Comparison of ENCODE assay signal across 7 cellular contexts in genomic region chr12:60494249-60494648, GRCh38.
DNase-seq lines count a peak whose midpoint lies in the region; ATAC-seq and TF ChIP-seq lines count a peak whose summit lies in the region.

No MANE protein-coding gene starts in this region.

- H3K27me3 ChIP-seq in body of pancreas (no peaks in the 10 kb centered on the region), ascending aorta (no peaks in the 10 kb centered on the region)

- no peak for TF ChIP-seq POLR2A in body of pancreas (IDR thresholded peaks at IDR 0.05)

- H3K27ac ChIP-seq in body of pancreas, result no peak overlapping the region
- H3K27ac ChIP-seq in ascending aorta, result no peak overlapping the region

- H3K9me3 ChIP-seq in body of pancreas (no peaks in the 10 kb centered on the region), ascending aorta (no peaks in the 10 kb centered on the region)

- no peaks in the 10 kb centered on the region for H3K4me1 ChIP-seq in body of pancreas
- H3K4me1 ChIP-seq in ascending aorta, result no peaks in the 10 kb centered on the region

- peak; percentile 52 for DNase-seq in M059J (ENCODE audit: low read depth)
- peak in 1 of 4 donors; percentile 5 for DNase-seq in body of pancreas
- peak; percentile 38 for DNase-seq in midbrain (lab: John Stamatoyannopoulos, UW)
- no peak for DNase-seq in ascending aorta (ENCODE audit: low spot score in 2 of 2)
- DNase-seq in stimulated activated effector memory CD8-positive, alpha-beta T cell treated with anti-CD3 and anti-CD28 coated beads, Interleukin-12 subunit alpha, Interleukin-12 subunit beta, amount 100 ng/mL, for 72 hours (ENCODE audit: low spot score in 2 of 2), result no peak

- H3K4me3 ChIP-seq in body of pancreas (no peak overlapping the region), ascending aorta (no peak overlapping the region)

- H3K4me1 Mint-ChIP-seq in stimulated activated effector memory CD8-positive, alpha-beta T cell treated with anti-CD3 and anti-CD28 coated beads, Interleukin-12 subunit alpha, Interleukin-12 subunit beta, amount 100 ng/mL, for 72 hours, result no peaks in the 10 kb centered on the region

- peaks cover 17% of the 10 kb centered on the region for H3K9me3 Mint-ChIP-seq in stimulated activated effector memory CD8-positive, alpha-beta T cell treated with anti-CD3 and anti-CD28 coated beads, Interleukin-12 subunit alpha, Interleukin-12 subunit beta, amount 100 ng/mL, for 72 hours

- no peaks in the 10 kb centered on the region for H3K36me3 Mint-ChIP-seq in stimulated activated effector memory CD8-positive, alpha-beta T cell treated with anti-CD3 and anti-CD28 coated beads, Interleukin-12 subunit alpha, Interleukin-12 subunit beta, amount 100 ng/mL, for 72 hours

- WGBS in body of pancreas, 2 donors, result 2 to 4% methylated on average over 2 of the region's 2 CpGs

- peak; percentile 63 for ATAC-seq in body of pancreas
- no peak for ATAC-seq in stimulated activated effector memory CD8-positive, alpha-beta T cell treated with anti-CD3 and anti-CD28 coated beads, Interleukin-12 subunit alpha, Interleukin-12 subunit beta, amount 100 ng/mL, for 72 hours
- ATAC-seq in GM21390 (IDR thresholded peaks at IDR 0.05; ENCODE audit: unreplicated experiment), result no peak

- H3K27ac Mint-ChIP-seq in stimulated activated effector memory CD8-positive, alpha-beta T cell treated with anti-CD3 and anti-CD28 coated beads, Interleukin-12 subunit alpha, Interleukin-12 subunit beta, amount 100 ng/mL, for 72 hours, result no peak overlapping the region

- intact Hi-C loops in body of pancreas (cut with DNase I), result no loop called here
- intact Hi-C loops in ascending aorta (cut with DNase I), result no loop called here

- no peak overlapping the region for H3K4me3 Mint-ChIP-seq in stimulated activated effector memory CD8-positive, alpha-beta T cell treated with anti-CD3 and anti-CD28 coated beads, Interleukin-12 subunit alpha, Interleukin-12 subunit beta, amount 100 ng/mL, for 72 hours

- no peaks in the 10 kb centered on the region for H3K36me3 ChIP-seq in body of pancreas (replicated peaks in 1 of 2; ENCODE audit: insufficient read depth in 1 of 2, low read depth in 2 of 2)
- H3K36me3 ChIP-seq in ascending aorta, result no peaks in the 10 kb centered on the region

- peak; percentile 52 for TF ChIP-seq CTCF in GM12873 (IDR thresholded peaks at IDR 0.05; ENCODE audit: insufficient read depth, low read depth, low read length, missing control alignments)
- peak; percentile 13 to 69 (median 66) for TF ChIP-seq CTCF in body of pancreas (IDR thresholded peaks at IDR 0.05)
- TF ChIP-seq CTCF in ascending aorta (IDR thresholded peaks at IDR 0.05), result peak in 1 of 3 experiments; percentile 46

Comparison
In these comparisons a context has a peak if more than half of its experiments do, and no peak if none do; other contexts are left out.
1. DNase-seq: peak in M059J (single experiment) and midbrain (single experiment); none in ascending aorta (0 of 2) and stimulated activated effector memory CD8-positive, alpha-beta T cell treated with anti-CD3 and anti-CD28 coated beads, Interleukin-12 subunit alpha, Interleukin-12 subunit beta, amount 100 ng/mL, for 72 hours (0 of 2).